18 cellular contexts compared by ENCODE assay signal in the genomic region with DNA sequence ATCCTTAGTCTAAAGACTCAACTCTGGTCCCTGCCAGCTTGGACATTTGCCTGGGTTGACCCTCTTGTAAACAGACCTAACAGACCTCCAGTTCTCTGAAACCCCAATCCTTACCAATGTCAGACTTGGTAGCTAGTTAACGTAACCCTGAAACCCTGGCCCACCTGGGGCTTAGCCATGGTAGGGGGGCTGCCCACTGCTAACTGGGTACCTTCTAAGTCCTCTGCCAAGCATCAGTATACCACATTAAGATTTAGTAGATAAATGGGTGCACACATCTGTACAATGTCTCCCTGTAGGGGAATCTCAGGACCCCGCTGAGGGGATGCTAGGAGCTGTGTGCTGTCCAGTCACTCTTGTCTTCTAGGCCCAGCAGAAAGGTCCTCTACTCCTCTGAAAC. TPM values are rescaled to one million over a fixed set of nuclear protein-coding genes. Genes with fewer than 3 reads are reported as not detected.
DNase-seq lines count a peak whose midpoint lies in the region; ATAC-seq and TF ChIP-seq lines count a peak whose summit lies in the region.
"Had no signal": no experiment of that assay in that cellular context is flagged by ENCODE, and none has a peak within 500 bp of the region (broad histone marks: within the 10 kb centered on the region; RNA-seq: fewer than 3 reads in every experiment).

No MANE protein-coding gene starts in this region.

- H3K4me1 ChIP-seq in left ventricle myocardium inferior (no peaks in the 10 kb centered on the region), PC-9 (replicated peaks; ENCODE audit: insufficient read depth) (peaks cover 23% of the 10 kb centered on the region), lower lobe of right lung (peaks cover 7% of the 10 kb centered on the region), spleen (peaks cover 0 to 8% (median 0%) of the 10 kb centered on the region in 6 donors), testis (no peaks in the 10 kb centered on the region)
- H3K4me1 ChIP-seq: SJSA1 had no signal

- DNase-seq in left ventricle myocardium inferior = peak; percentile 2
- no peak for DNase-seq in Right ventricle myocardium superior
- DNase-seq in PC-9 = no peak
- peak; percentile 2 for DNase-seq in lower lobe of right lung
- DNase-seq in NCI-H2081 treated with DMSO at 0.1 percent for 48 hours (lab: John Stamatoyannopoulos, UW) = no peak
- DNase-seq in spleen = no peak
- no peak for DNase-seq in testis
- DNase-seq: C1 segment of cervical spinal cord, GDM1, Kasumi-1, MG63, NCI-H1417, NCI-H1694 treated with DMSO at 0.1 percent for 48 hours, NCI-H446 treated with DMSO at 0.1 percent for 48 hours, NCI-H526 treated with DMSO at 0.1 percent for 48 hours, OCI-M1, RPMI8226 had no signal

- H3K4me3 ChIP-seq in left ventricle myocardium inferior = no peak overlapping the region
- H3K4me3 ChIP-seq in PC-9 = no peak overlapping the region
- no peak overlapping the region for H3K4me3 ChIP-seq in lower lobe of right lung
- H3K4me3 ChIP-seq in spleen = no peak overlapping the region
- H3K4me3 ChIP-seq in testis = no peak overlapping the region
- H3K4me3 ChIP-seq: MG63, SJSA1 had no signal

- no peaks in the 10 kb centered on the region for H3K79me2 ChIP-seq in PC-9 (ENCODE audit: low read depth)

- CTCF ChIA-PET in PC-9 (lab: Charles Lee) = interaction anchor here (0.7 kb wide), 1 partner anchor 98 kb away, joined by 3 read pairs; no protein-coding TSS in a partner anchor

- H3K9me3 ChIP-seq in left ventricle myocardium inferior (replicated peaks) (no peaks in the 10 kb centered on the region), PC-9 (ENCODE audit: insufficient read depth, low read depth) (no peaks in the 10 kb centered on the region), lower lobe of right lung (no peaks in the 10 kb centered on the region), spleen (peaks cover 0 to 6% (median 0%) of the 10 kb centered on the region in 8 donors), testis (no peaks in the 10 kb centered on the region)
- H3K9me3 ChIP-seq: MG63, SJSA1 had no signal

- ATAC-seq in Right ventricle myocardium superior (ENCODE audit: poor library complexity) (no peak), lower lobe of right lung (no peak)

- H3K27ac ChIP-seq in left ventricle myocardium inferior (replicated peaks) = no peak overlapping the region
- no peak overlapping the region for H3K27ac ChIP-seq in PC-9
- H3K27ac ChIP-seq in lower lobe of right lung = no peak overlapping the region
- H3K27ac ChIP-seq in spleen = no peak overlapping the region
- no peak overlapping the region for H3K27ac ChIP-seq in testis
- H3K27ac ChIP-seq: SJSA1 had no signal

- peak overlapping the region; percentile 73 for H3K4me2 ChIP-seq in PC-9

- H3K36me3 ChIP-seq in left ventricle myocardium inferior (no peaks in the 10 kb centered on the region), PC-9 (ENCODE audit: low read depth) (no peaks in the 10 kb centered on the region), lower lobe of right lung (no peaks in the 10 kb centered on the region), spleen (no peaks in the 10 kb centered on the region), testis (ENCODE audit: low read depth, missing control alignments) (no peaks in the 10 kb centered on the region)
- H3K36me3 ChIP-seq: MG63, SJSA1 had no signal

- TF ChIP-seq POLR2A in spleen (IDR thresholded peaks at IDR 0.05) (no peak), testis (IDR thresholded peaks at IDR 0.05) (no peak)

- POLR2A ChIA-PET in PC-9 (lab: Charles Lee; ENCODE audit: unreplicated experiment) = no interaction called here

- WGBS in spleen, 5 donors = 46 to 92% (median 73%) methylated on average over 2 of the region's 2 CpGs
- 56 to 85% methylated on average over 2 of the region's 2 CpGs for WGBS in testis, 2 donors

- no peaks in the 10 kb centered on the region for H3F3A ChIP-seq in PC-9 (ENCODE audit: insufficient read depth, low read depth)

- no peaks in the 10 kb centered on the region for H3K9me2 ChIP-seq in PC-9 (ENCODE audit: insufficient read depth)

- no peak overlapping the region for H2AFZ ChIP-seq in PC-9

- no peaks in the 10 kb centered on the region for H4K20me1 ChIP-seq in PC-9 (ENCODE audit: insufficient read depth)

- TF ChIP-seq CTCF in left ventricle myocardium inferior (IDR thresholded peaks at IDR 0.05; ENCODE audit: borderline replicate concordance) = no peak
- TF ChIP-seq CTCF in PC-9 (conservative IDR thresholded peaks at IDR 0.05) = no peak
- TF ChIP-seq CTCF in lower lobe of right lung (IDR thresholded peaks at IDR 0.05) = no peak
- no peak for TF ChIP-seq CTCF in spleen (IDR thresholded peaks at IDR 0.05 in 8 of 11, conservative IDR thresholded peaks at IDR 0.05 in 3 of 11)
- no peak for TF ChIP-seq CTCF in testis (IDR thresholded peaks at IDR 0.05)

- no TSS peak for BruUV-seq in PC-9 (replicated peaks; lab: Mats Ljungman, UMichigan)

- H3K27me3 ChIP-seq in left ventricle myocardium inferior (ENCODE audit: low read depth) (peaks cover 9% of the 10 kb centered on the region), PC-9 (ENCODE audit: insufficient read depth, low read depth) (no peaks in the 10 kb centered on the region), lower lobe of right lung (ENCODE audit: low read depth) (no peaks in the 10 kb centered on the region), spleen (replicated peaks in 1 of 7) (peaks cover 0 to 5% (median 0%) of the 10 kb centered on the region in 7 donors), testis (no peaks in the 10 kb centered on the region)
- H3K27me3 ChIP-seq: MG63 had no signal

- intact Hi-C loops in left ventricle myocardium inferior (cut with micrococcal nuclease) = no loop called here
- intact Hi-C loops in Right ventricle myocardium superior (cut with DNase I) = no loop called here
- intact Hi-C loops in PC-9 (cut with micrococcal nuclease; ENCODE audit: unreplicated experiment) = no loop called here
- intact Hi-C loops in lower lobe of right lung (cut with DNase I) = no loop called here
- intact Hi-C loops in spleen (cut with DNase I; ENCODE audit: low total_unique reads) = no loop called here
- intact Hi-C loops in testis (cut with DNase I; ENCODE audit: low total_unique reads) = no loop called here

RNA-seq across cellular contexts. Expression of a gene that starts 29.9 kb away (rescaled TPM):
- total RNA-seq in left ventricle myocardium inferior (not detected), Right ventricle myocardium superior (not detected), PC-9 (2021) (2.2 and 2.5 TPM in 2 replicates), lower lobe of right lung (not detected), spleen (1 to 10 TPM in 1 of 7 donors, not detected in 6; 1.0 TPM), testis (1 to 10 TPM; 1.1 to 2.0 TPM)
- polyA plus RNA-seq in spleen (under 1 TPM; 0.13 to 0.38 (median 0.15) TPM), testis (ENCODE audit: insufficient read depth, low read depth, low replicate concordance) (1.2 TPM)
- total RNA-seq: SJSA1 had no signal

RNA-seq across cellular contexts. Expression of a gene that starts 40.5 kb away (rescaled TPM):
- total RNA-seq in left ventricle myocardium inferior = not detected
- total RNA-seq in Right ventricle myocardium superior = not detected
- not detected in 2 replicates for total RNA-seq in PC-9 (2021)
- not detected for total RNA-seq in lower lobe of right lung
- total RNA-seq in spleen = 1 to 10 TPM in 2 of 7 donors, not detected in 5; 1.3 to 1.5 TPM
- polyA plus RNA-seq in spleen = 1 to 10 TPM; 1.3 to 2.4 (median 1.9) TPM
- total RNA-seq in testis = not detected
- not detected for polyA plus RNA-seq in testis (ENCODE audit: insufficient read depth, low read depth, low replicate concordance)
- total RNA-seq: SJSA1 had no signal

Comparison
In these comparisons a context has a peak if more than half of its experiments do, and no peak if none do; other contexts are left out.
1. DNase-seq: peak in left ventricle myocardium inferior (single experiment) and lower lobe of right lung (single experiment); none in Right ventricle myocardium superior (single experiment), PC-9 (0 of 2), NCI-H2081 treated with DMSO at 0.1 percent for 48 hours (single experiment), spleen (single experiment) and testis (single experiment).